ENCODE assay signal across 18 cellular contexts in genomic region chr2:186645999-186646398, GRCh38. TPM values are rescaled to one million over a fixed set of nuclear protein-coding genes. Genes with fewer than 3 reads are reported as not detected.
DNase-seq lines count a peak whose midpoint lies in the region; ATAC-seq and TF ChIP-seq lines count a peak whose summit lies in the region.
"Had no signal": no experiment of that assay in that cellular context is flagged by ENCODE, and none has a peak within 500 bp of the region (broad histone marks: within the 10 kb centered on the region; RNA-seq: fewer than 3 reads in every experiment).

No MANE protein-coding gene starts in this region.

- DNase-seq in activated CD8-positive, alpha-beta memory T cell treated with anti-CD3 and anti-CD28 coated beads, Interleukin-2, amount 10 ng/mL, durations not matched to agents 7 days and 5 days = no peak
- DNase-seq in activated CD8-positive, alpha-beta memory T cell treated with anti-CD3 and anti-CD28 coated beads, Interleukin-2, amount 50 U/mL, for 48 hours = no peak
- peak; percentile 52 for DNase-seq in choroid plexus epithelial cell (ENCODE audit: low read depth)
- DNase-seq in iris pigment epithelial cell (ENCODE audit: low read depth) = peak; percentile 57
- DNase-seq in RPMI8226 = no peak
- no peak for DNase-seq in left colon
- no peak for DNase-seq in Calu3
- DNase-seq in NCI-H146 treated with DMSO at 0.1 percent for 48 hours (lab: John Stamatoyannopoulos, UW; ENCODE audit: unreplicated experiment) = no peak
- DNase-seq: BE2C; CD4-positive, CD25-positive, alpha-beta regulatory T cell; COR-L47; H9; NCI-H1417 treated with DMSO at 0.1 percent for 48 hours; NCI-H2029; NCI-H446 treated with DMSO at 0.1 percent for 48 hours; NCI-H69; Right ventricle myocardium superior had no signal

- BruUV-seq in Calu3 (replicated peaks; lab: Mats Ljungman, UMichigan) = no TSS peak

- no peak for ATAC-seq in activated CD8-positive, alpha-beta memory T cell treated with anti-CD3 and anti-CD28 coated beads, Interleukin-2, amount 10 ng/mL, durations not matched to agents 7 days and 5 days
- no peak for ATAC-seq in left colon

- H3K27ac Mint-ChIP-seq in activated CD8-positive, alpha-beta memory T cell treated with anti-CD3 and anti-CD28 coated beads, Interleukin-2, amount 10 ng/mL, durations not matched to agents 7 days and 5 days = peak overlapping the region; percentile 32
- no peak overlapping the region for H3K27ac Mint-ChIP-seq in Calu3 (ENCODE audit: unreplicated experiment)
- H3K27ac Mint-ChIP-seq: CD4-positive, CD25-positive, alpha-beta regulatory T cell had no signal

- no peak overlapping the region for H3K4me3 ChIP-seq in choroid plexus epithelial cell (ENCODE audit: low read depth, low read length)
- H3K4me3 ChIP-seq: SK-N-MC had no signal

- H3K4me3 Mint-ChIP-seq in activated CD8-positive, alpha-beta memory T cell treated with anti-CD3 and anti-CD28 coated beads, Interleukin-2, amount 10 ng/mL, durations not matched to agents 7 days and 5 days = no peak overlapping the region
- H3K4me3 Mint-ChIP-seq in Calu3 (ENCODE audit: low read depth, unreplicated experiment) = no peak overlapping the region
- H3K4me3 Mint-ChIP-seq: CD4-positive, CD25-positive, alpha-beta regulatory T cell; H9 had no signal

- no peaks in the 10 kb centered on the region for H3K36me3 Mint-ChIP-seq in activated CD8-positive, alpha-beta memory T cell treated with anti-CD3 and anti-CD28 coated beads, Interleukin-2, amount 10 ng/mL, durations not matched to agents 7 days and 5 days
- peaks cover 36% of the 10 kb centered on the region for H3K36me3 Mint-ChIP-seq in Calu3 (ENCODE audit: insufficient read depth, unreplicated experiment)

- H3K27me3 Mint-ChIP-seq in activated CD8-positive, alpha-beta memory T cell treated with anti-CD3 and anti-CD28 coated beads, Interleukin-2, amount 10 ng/mL, durations not matched to agents 7 days and 5 days = no peaks in the 10 kb centered on the region
- H3K27me3 Mint-ChIP-seq in Calu3 (ENCODE audit: unreplicated experiment) = no peaks in the 10 kb centered on the region
- H3K27me3 Mint-ChIP-seq: CD4-positive, CD25-positive, alpha-beta regulatory T cell had no signal

- peaks cover 7% of the 10 kb centered on the region for H3K4me1 Mint-ChIP-seq in activated CD8-positive, alpha-beta memory T cell treated with anti-CD3 and anti-CD28 coated beads, Interleukin-2, amount 10 ng/mL, durations not matched to agents 7 days and 5 days
- no peaks in the 10 kb centered on the region for H3K4me1 Mint-ChIP-seq in Calu3 (ENCODE audit: low read depth, unreplicated experiment)

- TF ChIP-seq CTCF in choroid plexus epithelial cell (conservative IDR thresholded peaks at IDR 0.05; ENCODE audit: low read depth, low read length) (no peak), Calu3 (IDR thresholded peaks at IDR 0.05; ENCODE audit: unreplicated experiment) (no peak)

- intact Hi-C loops in left colon (cut with DNase I, micrococcal nuclease) = no loop called here
- intact Hi-C loops in Calu3 (cut with micrococcal nuclease; ENCODE audit: unreplicated experiment) = no loop called here

- H3K9me3 Mint-ChIP-seq in activated CD8-positive, alpha-beta memory T cell treated with anti-CD3 and anti-CD28 coated beads, Interleukin-2, amount 10 ng/mL, durations not matched to agents 7 days and 5 days (ENCODE audit: low read depth) = no peaks in the 10 kb centered on the region
- H3K9me3 Mint-ChIP-seq in Calu3 (ENCODE audit: low read depth, unreplicated experiment) = no peaks in the 10 kb centered on the region
- H3K9me3 Mint-ChIP-seq: CD4-positive, CD25-positive, alpha-beta regulatory T cell; H9 had no signal

- CTCF ChIA-PET in activated CD8-positive, alpha-beta memory T cell treated with anti-CD3 and anti-CD28 coated beads, Interleukin-2, amount 10 ng/mL, durations not matched to agents 7 days and 5 days (lab: Charles Lee) = interaction anchor here (1.6 kb wide), 1 partner anchor 141 kb away, joined by 5 read pairs; no protein-coding TSS in a partner anchor
- CTCF ChIA-PET in Calu3 (lab: Charles Lee) = no interaction called here

RNA-seq across cellular contexts. Expression of gene FAM171B, which starts 47.9 kb away (rescaled TPM):
- total RNA-seq in activated CD8-positive, alpha-beta memory T cell treated with anti-CD3 and anti-CD28 coated beads, Interleukin-2, amount 10 ng/mL, durations not matched to agents 7 days and 5 days = 1 to 10 TPM in 1 of 2 experiments, under 1 TPM in 1; 0.96 to 2.0 TPM
- total RNA-seq in left colon (1 to 10 TPM in 1 of 2 donors, under 1 TPM in 1; 0.85 to 2.7 TPM), Calu3 (2022) (14.7 and 15.1 TPM in 2 replicates)

RNA-seq across cellular contexts. Expression of gene ITGAV, which starts 56.1 kb away (rescaled TPM):
- 10 to 100 TPM; 10.5 to 13.6 TPM for total RNA-seq in activated CD8-positive, alpha-beta memory T cell treated with anti-CD3 and anti-CD28 coated beads, Interleukin-2, amount 10 ng/mL, durations not matched to agents 7 days and 5 days
- total RNA-seq in left colon (10 to 100 TPM; 39.6 to 50.8 TPM), Calu3 (2022) (109 and 146 TPM in 2 replicates)

Comparison
In these comparisons a context has a peak if more than half of its experiments do, and no peak if none do; other contexts are left out.
1. DNase-seq: peak in choroid plexus epithelial cell (single experiment) and iris pigment epithelial cell (single experiment); none in activated CD8-positive, alpha-beta memory T cell treated with anti-CD3 and anti-CD28 coated beads, Interleukin-2, amount 10 ng/mL, durations not matched to agents 7 days and 5 days (single experiment), activated CD8-positive, alpha-beta memory T cell treated with anti-CD3 and anti-CD28 coated beads, Interleukin-2, amount 50 U/mL, for 48 hours (single experiment), RPMI8226 (single experiment), left colon (0 of 2), Calu3 (single experiment) and NCI-H146 treated with DMSO at 0.1 percent for 48 hours (single experiment).